In genomic region chr1:84892657-84893618, GRCh38 we compare ENCODE assay signal across 8 cellular contexts. TPM values are rescaled to one million over a fixed set of nuclear protein-coding genes. Genes with fewer than 3 reads are reported as not detected.
DNase-seq lines count a peak whose midpoint lies in the region; ATAC-seq, FAIRE-seq and TF ChIP-seq lines count a peak whose summit lies in the region.

Gene LPAR3, minus strand, starts transcription at chr1:84893206. Its CDS starts 27,086 bp downstream, at chr1:84866120.

- no peaks in the 10 kb centered on the region for H3K79me2 ChIP-seq in neural progenitor cell (ENCODE audit: low read depth)

- TF ChIP-seq CTCF in A549 (IDR thresholded peaks at IDR 0.05): no peak
- no peak for TF ChIP-seq CTCF in epithelial cell of proximal tubule (conservative IDR thresholded peaks at IDR 0.05; ENCODE audit: low read depth, low read length)
- TF ChIP-seq CTCF in neural progenitor cell (IDR thresholded peaks at IDR 0.05): peak; percentile 10

- peak in 1 of 2 experiments; percentile 5 for DNase-seq in A549 (ENCODE audit: low read depth in 1 of 2, low spot score in 1 of 2)
- DNase-seq in HK-2 (ENCODE audit: unreplicated experiment): peak; percentile 36
- peak; percentile 77 for DNase-seq in activated CD4-positive, alpha-beta T cell treated with anti-CD3 and anti-CD28 coated beads, Interleukin-2, amount 10 ng/mL, durations not matched to agents 24 days and 14 days
- no peak for DNase-seq in epithelial cell of proximal tubule (ENCODE audit: low read depth)
- DNase-seq in neural progenitor cell (ENCODE audit: low spot score): peak; percentile 92
- DNase-seq in medulla oblongata (ENCODE audit: extremely low spot score): no peak
- DNase-seq in effector CD4-positive, alpha-beta T cell: no peak

- POLR2A ChIA-PET in A549 (lab: Yijun Ruan, JAX): no interaction called here

- FAIRE-seq in A549 (lab: Jason Lieb, UNC): no peak

- no peaks in the 10 kb centered on the region for H3K36me3 ChIP-seq in neural progenitor cell

- CTCF ChIA-PET in A549 (lab: Yijun Ruan, JAX): interaction anchor here (2.3 kb wide), 1 partner anchor 111 kb away, joined by 5 read pairs; no protein-coding TSS in a partner anchor

- H3K27me3 Mint-ChIP-seq in activated CD4-positive, alpha-beta T cell treated with anti-CD3 and anti-CD28 coated beads, Interleukin-2, amount 10 ng/mL, durations not matched to agents 24 days and 14 days: peaks cover 49% of the 10 kb centered on the region
- H3K27me3 Mint-ChIP-seq in neural progenitor cell (ENCODE audit: insufficient read depth, low read depth): peaks cover 48% of the 10 kb centered on the region

- no peaks in the 10 kb centered on the region for H3K9me3 Mint-ChIP-seq in activated CD4-positive, alpha-beta T cell treated with anti-CD3 and anti-CD28 coated beads, Interleukin-2, amount 10 ng/mL, durations not matched to agents 24 days and 14 days
- no peaks in the 10 kb centered on the region for H3K9me3 Mint-ChIP-seq in neural progenitor cell

- 43% methylated on average over 16 of the region's 97 CpGs for WGBS in A549 (ENCODE audit: missing lambda C conversion rate)

- TF ChIP-seq EP300 in A549 (IDR thresholded peaks at IDR 0.05): no peak

- H3K27ac ChIP-seq in A549 (peak within 1 kb of the TSS in 1 of 2 experiments; percentile 34; a peak in 1 of 6 replicates), neural progenitor cell (no peak within 1 kb of the TSS)

- ATAC-seq in A549: peak; percentile 70 to 82; a peak in 5 of 6 replicates
- ATAC-seq in GM21390 (IDR thresholded peaks at IDR 0.05; ENCODE audit: unreplicated experiment): no peak

- H4K20me1 ChIP-seq in neural progenitor cell (ENCODE audit: low read depth): no peaks in the 10 kb centered on the region

- peaks cover 34% of the 10 kb centered on the region for H3F3A ChIP-seq in neural progenitor cell (ENCODE audit: low read depth)

- H3K4me3 ChIP-seq in A549 (peak within 1 kb of the TSS; percentile 41), epithelial cell of proximal tubule (ENCODE audit: low read depth, low read length) (peak within 1 kb of the TSS; percentile 35), neural progenitor cell (peak within 1 kb of the TSS; percentile 64)

- H3K4me1 Mint-ChIP-seq in activated CD4-positive, alpha-beta T cell treated with anti-CD3 and anti-CD28 coated beads, Interleukin-2, amount 10 ng/mL, durations not matched to agents 24 days and 14 days: peaks cover 24% of the 10 kb centered on the region
- H3K4me1 Mint-ChIP-seq in neural progenitor cell: peaks cover 12% of the 10 kb centered on the region

- TF ChIP-seq POLR2A in A549 (IDR thresholded peaks at IDR 0.05; ENCODE audit: low read length): no peak

- intact Hi-C loops in activated CD4-positive, alpha-beta T cell treated with anti-CD3 and anti-CD28 coated beads, Interleukin-2, amount 10 ng/mL, durations not matched to agents 24 days and 14 days (cut with micrococcal nuclease): loop anchor here (5.0 kb wide), 1 partner anchor 41 kb away; no protein-coding TSS in a partner anchor

- H3K9me3 ChIP-seq in A549 (no peaks in the 10 kb centered on the region), neural progenitor cell (ENCODE audit: low read depth) (no peaks in the 10 kb centered on the region)

- H3K4me1 ChIP-seq in A549 (no peaks in the 10 kb centered on the region), neural progenitor cell (no peaks in the 10 kb centered on the region)

- peak within 1 kb of the TSS; percentile 97 for H2AFZ ChIP-seq in neural progenitor cell (replicated peaks)

- no peak within 1 kb of the TSS for H3K9ac ChIP-seq in neural progenitor cell

- H3K27ac Mint-ChIP-seq in activated CD4-positive, alpha-beta T cell treated with anti-CD3 and anti-CD28 coated beads, Interleukin-2, amount 10 ng/mL, durations not matched to agents 24 days and 14 days: no peak within 1 kb of the TSS
- no peak within 1 kb of the TSS for H3K27ac Mint-ChIP-seq in neural progenitor cell

- H3K4me3 Mint-ChIP-seq in activated CD4-positive, alpha-beta T cell treated with anti-CD3 and anti-CD28 coated beads, Interleukin-2, amount 10 ng/mL, durations not matched to agents 24 days and 14 days: peak within 1 kb of the TSS; percentile 76
- peak within 1 kb of the TSS; percentile 87 for H3K4me3 Mint-ChIP-seq in neural progenitor cell

- peaks cover 58% of the 10 kb centered on the region for H3K27me3 ChIP-seq in neural progenitor cell

- H3K36me3 Mint-ChIP-seq in activated CD4-positive, alpha-beta T cell treated with anti-CD3 and anti-CD28 coated beads, Interleukin-2, amount 10 ng/mL, durations not matched to agents 24 days and 14 days (ENCODE audit: low read depth): no peaks in the 10 kb centered on the region
- no peaks in the 10 kb centered on the region for H3K36me3 Mint-ChIP-seq in neural progenitor cell

- TF ChIP-seq RAD21 in A549 (conservative IDR thresholded peaks at IDR 0.05 in 1 of 2, IDR thresholded peaks at IDR 0.05 in 1 of 2): no peak

- H3K4me2 ChIP-seq in A549: peak within 1 kb of the TSS; percentile 74
- H3K4me2 ChIP-seq in neural progenitor cell: peak within 1 kb of the TSS; percentile 93

TF ChIP-seq in A549, 52 proteins besides CTCF, POLR2A, EP300 and RAD21:
- TF ChIP-seq, protein P1, sequence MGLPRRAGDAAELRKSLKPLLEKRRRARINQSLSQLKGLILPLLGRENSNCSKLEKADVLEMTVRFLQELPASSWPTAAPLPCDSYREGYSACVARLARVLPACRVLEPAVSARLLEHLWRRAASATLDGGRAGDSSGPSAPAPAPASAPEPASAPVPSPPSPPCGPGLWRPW (IDR thresholded peaks at IDR 0.05): no peak
- TF ChIP-seq HOXA7 (CRISPR knock-in tag; IDR thresholded peaks at IDR 0.05): no peak
- no peak for TF ChIP-seq SREBF2 (IDR thresholded peaks at IDR 0.05)
- no peak for TF ChIP-seq PHF8 (IDR thresholded peaks at IDR 0.05; ENCODE audit: borderline replicate concordance, low read depth)
- TF ChIP-seq TP53 (CRISPR knock-in tag; IDR thresholded peaks at IDR 0.05): no peak
- no peak for TF ChIP-seq JUNB (IDR thresholded peaks at IDR 0.05)
- TF ChIP-seq FOSB (CRISPR knock-in tag; IDR thresholded peaks at IDR 0.05): no peak
- TF ChIP-seq EHMT2 (IDR thresholded peaks at IDR 0.05; ENCODE audit: low read depth): no peak
- TF ChIP-seq MYC (IDR thresholded peaks at IDR 0.05; ENCODE audit: borderline replicate concordance, low read length): no peak
- TF ChIP-seq HEYL (CRISPR knock-in tag; IDR thresholded peaks at IDR 0.05): no peak
- no peak for TF ChIP-seq RFX5 (IDR thresholded peaks at IDR 0.05)

RNA-seq across cellular contexts. Expression of gene LPAR3, which starts in this region (rescaled TPM):
- 0.01 and 0.05 TPM in 2 replicates for polyA plus RNA-seq in A549 (2011; rRNA removed)
- 0.04 and 0.05 TPM in 2 replicates for polyA plus RNA-seq in A549 (2012; cell fraction: cytosol; rRNA removed)
- polyA plus RNA-seq in A549 (2012; cell fraction: nucleus; rRNA removed): 0.04 TPM in 1 of 2 replicates, not detected in the other
- polyA plus RNA-seq in A549 (2017; fragmentation: RNase III; extraction: RNeasy Plus Mini Kit Qiagen cat#74134 plus additional on column Dnase treatment): 0.08 to 0.12 TPM (median 0.11 TPM) in 3 replicates
- 0.12 and 0.63 TPM in 2 replicates for polyA minus RNA-seq in A549 (2011; rRNA and poly(A)+ RNA removed)
- total RNA-seq in activated CD4-positive, alpha-beta T cell treated with anti-CD3 and anti-CD28 coated beads, Interleukin-2, amount 10 ng/mL, durations not matched to agents 24 days and 14 days: 0.19 and 0.21 TPM in 2 replicates
- 1.2 and 1.8 TPM in 2 replicates for total RNA-seq in epithelial cell of proximal tubule
- 2.4 and 4.0 TPM in 2 replicates for total RNA-seq in neural progenitor cell (ENCODE audit: low replicate concordance)

Comparison
In these comparisons a context has a peak if more than half of its experiments do, and no peak if none do; other contexts are left out.
1. Peak in ATAC-seq, H3K4me3 ChIP-seq and H3K4me2 ChIP-seq in A549; RNA of the gene not detected or under 1 TPM.
2. Peak in DNase-seq in activated CD4-positive, alpha-beta T cell treated with anti-CD3 and anti-CD28 coated beads, Interleukin-2, amount 10 ng/mL, durations not matched to agents 24 days and 14 days; RNA of the gene not detected or under 1 TPM.
3. DNase-seq: peak in HK-2 (single experiment) and neural progenitor cell (single experiment); none in epithelial cell of proximal tubule (single experiment), medulla oblongata (single experiment) and effector CD4-positive, alpha-beta T cell (single experiment).
4. Peak in every context shown above with its lines, with median percentiles within 50 percentile points of each other: H3K4me3 ChIP-seq.